8 cellular contexts compared by ENCODE assay signal in genomic region chr12:32755051-32755653, GRCh38. TPM values are rescaled to one million over a fixed set of nuclear protein-coding genes. Genes with fewer than 3 reads are reported as not detected.
DNase-seq lines count a peak whose midpoint lies in the region; ATAC-seq and TF ChIP-seq lines count a peak whose summit lies in the region.

No MANE protein-coding gene starts in this region.

- H3K9me3 ChIP-seq in endodermal cell (ENCODE audit: control insufficient read depth, low read length), result no peaks in the 10 kb centered on the region

- intact Hi-C loops in CD14-positive monocyte (cut with micrococcal nuclease), result loop anchor here in 1 of 2 donors (2.0 to 10.0 kb wide), 2 partner anchors 390 to 1268 kb away; partner anchors contain the start of gene ALG10

- peaks cover 39% of the 10 kb centered on the region for H3K36me3 ChIP-seq in endodermal cell (ENCODE audit: control insufficient read depth, insufficient read depth, low read length)

- WGBS in endodermal cell (ENCODE audit: insufficient coverage in 1 of 2, insufficient read length in 1 of 2), 2 experiments, result 0% methylated on average over 17 to 40 of the region's 40 CpGs

- peak overlapping the region; percentile 73 for H3K27ac ChIP-seq in endodermal cell (ENCODE audit: low read depth, low read length)

- DNase-seq in CD14-positive monocyte (ENCODE audit: low spot score) (peak; percentile 60), NCI-H82 (lab: John Stamatoyannopoulos, UW) (peak; percentile 91), endodermal cell (peak; percentile 98), midbrain (lab: John Stamatoyannopoulos, UW) (peak; percentile 61)
- DNase-seq in activated CD8-positive, alpha-beta memory T cell treated with anti-CD3 and anti-CD28 coated beads for 4 hours (ENCODE audit: low read depth in 2 of 2), result peak; percentile 19 to 28
- peak; percentile 24 to 32 for DNase-seq in stimulated activated CD8-positive, alpha-beta memory T cell treated with anti-CD3 and anti-CD28 coated beads, Interleukin-2, amount 100 ng/mL, for 1 hour (ENCODE audit: low read depth in 2 of 2)

- TF ChIP-seq CTCF in CD14-positive monocyte (IDR thresholded peaks at IDR 0.05) (peak; percentile 80), endodermal cell (conservative IDR thresholded peaks at IDR 0.05) (peak; percentile 100)

- no peaks in the 10 kb centered on the region for H3K27me3 ChIP-seq in endodermal cell (ENCODE audit: control insufficient read depth, insufficient read depth, low read length, poor library complexity, severe bottlenecking)

- H3K9ac ChIP-seq in endodermal cell (ENCODE audit: extremely low read depth, low read length, poor library complexity, severe bottlenecking), result peak overlapping the region; percentile 84

- H3K4me1 Mint-ChIP-seq in CD14-positive monocyte, result peaks cover 13% of the 10 kb centered on the region
- H3K4me1 Mint-ChIP-seq in endodermal cell, result peaks cover 21% of the 10 kb centered on the region

- H3K4me3 Mint-ChIP-seq in CD14-positive monocyte, result peak overlapping the region; percentile 93 to 94
- peak overlapping the region; percentile 95 for H3K4me3 Mint-ChIP-seq in endodermal cell

- H3K9me3 Mint-ChIP-seq in CD14-positive monocyte (no peaks in the 10 kb centered on the region), endodermal cell (no peaks in the 10 kb centered on the region)

- H3K36me3 Mint-ChIP-seq in CD14-positive monocyte, result peaks cover 31 to 38% of the 10 kb centered on the region in 2 donors
- H3K36me3 Mint-ChIP-seq in endodermal cell (ENCODE audit: low read depth), result peaks cover 36% of the 10 kb centered on the region

- H3K27me3 Mint-ChIP-seq in CD14-positive monocyte (ENCODE audit: low read depth in 3 of 3), result peaks cover 0 to 1% (median 0%) of the 10 kb centered on the region in 3 donors
- H3K27me3 Mint-ChIP-seq in endodermal cell (ENCODE audit: insufficient read depth), result no peaks in the 10 kb centered on the region

- ATAC-seq in GM19351 (IDR thresholded peaks at IDR 0.05; ENCODE audit: unreplicated experiment), result peak; percentile 72
- ATAC-seq in HG03469 (IDR thresholded peaks at IDR 0.05; ENCODE audit: unreplicated experiment), result peak; percentile 43

- H3K4me3 ChIP-seq in endodermal cell (ENCODE audit: low read length), result peak overlapping the region; percentile 94

- H3K4me1 ChIP-seq in endodermal cell (ENCODE audit: control insufficient read depth, insufficient read depth, low read length), result peaks cover 6% of the 10 kb centered on the region

- H3K27ac Mint-ChIP-seq in CD14-positive monocyte (peak overlapping the region; percentile 83 to 93 (median 89)), endodermal cell (peak overlapping the region; percentile 99)

RNA-seq across cellular contexts. Expression of gene YARS2, which starts 0.5 kb away (rescaled TPM):
- polyA plus RNA-seq in CD14-positive monocyte, result 1 to 10 TPM; 6.6 to 7.5 TPM
- 10 to 100 TPM; 34.1 to 72.7 TPM for total RNA-seq in endodermal cell
- 30.1 TPM for polyA plus RNA-seq in endodermal cell (2013, experiment 1 of 2)
- 26.3 TPM for polyA plus RNA-seq in endodermal cell (2013, experiment 2 of 2)

Comparison
In these comparisons a context has a peak if more than half of its experiments do, and no peak if none do; other contexts are left out.
1. Peak in every context shown above with its lines: DNase-seq, ATAC-seq, H3K4me3 ChIP-seq and H3K27ac ChIP-seq.
2. DNase-seq: peak in every context shown above with its lines; median percentile 98 in endodermal cell; 91 in NCI-H82; 61 in midbrain; 60 in CD14-positive monocyte; 28 in stimulated activated CD8-positive, alpha-beta memory T cell treated with anti-CD3 and anti-CD28 coated beads, Interleukin-2, amount 100 ng/mL, for 1 hour; 24 in activated CD8-positive, alpha-beta memory T cell treated with anti-CD3 and anti-CD28 coated beads for 4 hours.